ENCODE assay signal across 1 cellular context in genomic region chr14:102089621-102090343, GRCh38.
TF ChIP-seq lines count a peak whose summit lies in the region.

No MANE protein-coding gene starts in this region.

TF ChIP-seq in HEK293, 187 proteins besides CTCF, POLR2A, EP300 and RAD21 (continued from another document):
- TF ChIP-seq PRDM10 (tag by site-specific recombination; IDR thresholded peaks at IDR 0.05) (peak; percentile 28; the same call in 1 of the 2 replicates), ZFP69B (tag by site-specific recombination; IDR thresholded peaks at IDR 0.05) (no peak)
